In the genomic region with DNA sequence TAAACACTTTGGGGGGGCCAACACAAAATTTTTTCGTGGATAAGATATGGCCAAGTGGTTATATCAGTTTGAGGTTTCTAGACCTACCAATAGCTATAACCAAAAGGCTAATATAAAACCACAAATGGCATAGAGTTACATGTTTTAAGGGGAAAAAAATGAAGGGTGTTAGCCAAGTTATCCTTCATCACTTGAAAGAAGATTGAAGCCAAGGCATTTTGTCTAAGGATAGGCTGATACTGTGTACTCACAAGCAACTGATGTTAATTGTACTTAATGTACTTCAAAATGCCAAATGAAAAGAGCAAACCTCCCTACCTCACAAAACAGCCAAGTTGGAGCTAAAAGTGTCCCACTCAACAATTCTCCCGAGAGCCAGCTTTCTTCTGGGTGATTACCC, we compare ENCODE assay signal across 1 cellular context.
TF ChIP-seq lines count a peak whose summit lies in the region.

No MANE protein-coding gene starts in this region.

TF ChIP-seq in GM23338, 12 proteins besides CTCF, POLR2A, EP300 and RAD21:
- TF ChIP-seq, protein P1, sequence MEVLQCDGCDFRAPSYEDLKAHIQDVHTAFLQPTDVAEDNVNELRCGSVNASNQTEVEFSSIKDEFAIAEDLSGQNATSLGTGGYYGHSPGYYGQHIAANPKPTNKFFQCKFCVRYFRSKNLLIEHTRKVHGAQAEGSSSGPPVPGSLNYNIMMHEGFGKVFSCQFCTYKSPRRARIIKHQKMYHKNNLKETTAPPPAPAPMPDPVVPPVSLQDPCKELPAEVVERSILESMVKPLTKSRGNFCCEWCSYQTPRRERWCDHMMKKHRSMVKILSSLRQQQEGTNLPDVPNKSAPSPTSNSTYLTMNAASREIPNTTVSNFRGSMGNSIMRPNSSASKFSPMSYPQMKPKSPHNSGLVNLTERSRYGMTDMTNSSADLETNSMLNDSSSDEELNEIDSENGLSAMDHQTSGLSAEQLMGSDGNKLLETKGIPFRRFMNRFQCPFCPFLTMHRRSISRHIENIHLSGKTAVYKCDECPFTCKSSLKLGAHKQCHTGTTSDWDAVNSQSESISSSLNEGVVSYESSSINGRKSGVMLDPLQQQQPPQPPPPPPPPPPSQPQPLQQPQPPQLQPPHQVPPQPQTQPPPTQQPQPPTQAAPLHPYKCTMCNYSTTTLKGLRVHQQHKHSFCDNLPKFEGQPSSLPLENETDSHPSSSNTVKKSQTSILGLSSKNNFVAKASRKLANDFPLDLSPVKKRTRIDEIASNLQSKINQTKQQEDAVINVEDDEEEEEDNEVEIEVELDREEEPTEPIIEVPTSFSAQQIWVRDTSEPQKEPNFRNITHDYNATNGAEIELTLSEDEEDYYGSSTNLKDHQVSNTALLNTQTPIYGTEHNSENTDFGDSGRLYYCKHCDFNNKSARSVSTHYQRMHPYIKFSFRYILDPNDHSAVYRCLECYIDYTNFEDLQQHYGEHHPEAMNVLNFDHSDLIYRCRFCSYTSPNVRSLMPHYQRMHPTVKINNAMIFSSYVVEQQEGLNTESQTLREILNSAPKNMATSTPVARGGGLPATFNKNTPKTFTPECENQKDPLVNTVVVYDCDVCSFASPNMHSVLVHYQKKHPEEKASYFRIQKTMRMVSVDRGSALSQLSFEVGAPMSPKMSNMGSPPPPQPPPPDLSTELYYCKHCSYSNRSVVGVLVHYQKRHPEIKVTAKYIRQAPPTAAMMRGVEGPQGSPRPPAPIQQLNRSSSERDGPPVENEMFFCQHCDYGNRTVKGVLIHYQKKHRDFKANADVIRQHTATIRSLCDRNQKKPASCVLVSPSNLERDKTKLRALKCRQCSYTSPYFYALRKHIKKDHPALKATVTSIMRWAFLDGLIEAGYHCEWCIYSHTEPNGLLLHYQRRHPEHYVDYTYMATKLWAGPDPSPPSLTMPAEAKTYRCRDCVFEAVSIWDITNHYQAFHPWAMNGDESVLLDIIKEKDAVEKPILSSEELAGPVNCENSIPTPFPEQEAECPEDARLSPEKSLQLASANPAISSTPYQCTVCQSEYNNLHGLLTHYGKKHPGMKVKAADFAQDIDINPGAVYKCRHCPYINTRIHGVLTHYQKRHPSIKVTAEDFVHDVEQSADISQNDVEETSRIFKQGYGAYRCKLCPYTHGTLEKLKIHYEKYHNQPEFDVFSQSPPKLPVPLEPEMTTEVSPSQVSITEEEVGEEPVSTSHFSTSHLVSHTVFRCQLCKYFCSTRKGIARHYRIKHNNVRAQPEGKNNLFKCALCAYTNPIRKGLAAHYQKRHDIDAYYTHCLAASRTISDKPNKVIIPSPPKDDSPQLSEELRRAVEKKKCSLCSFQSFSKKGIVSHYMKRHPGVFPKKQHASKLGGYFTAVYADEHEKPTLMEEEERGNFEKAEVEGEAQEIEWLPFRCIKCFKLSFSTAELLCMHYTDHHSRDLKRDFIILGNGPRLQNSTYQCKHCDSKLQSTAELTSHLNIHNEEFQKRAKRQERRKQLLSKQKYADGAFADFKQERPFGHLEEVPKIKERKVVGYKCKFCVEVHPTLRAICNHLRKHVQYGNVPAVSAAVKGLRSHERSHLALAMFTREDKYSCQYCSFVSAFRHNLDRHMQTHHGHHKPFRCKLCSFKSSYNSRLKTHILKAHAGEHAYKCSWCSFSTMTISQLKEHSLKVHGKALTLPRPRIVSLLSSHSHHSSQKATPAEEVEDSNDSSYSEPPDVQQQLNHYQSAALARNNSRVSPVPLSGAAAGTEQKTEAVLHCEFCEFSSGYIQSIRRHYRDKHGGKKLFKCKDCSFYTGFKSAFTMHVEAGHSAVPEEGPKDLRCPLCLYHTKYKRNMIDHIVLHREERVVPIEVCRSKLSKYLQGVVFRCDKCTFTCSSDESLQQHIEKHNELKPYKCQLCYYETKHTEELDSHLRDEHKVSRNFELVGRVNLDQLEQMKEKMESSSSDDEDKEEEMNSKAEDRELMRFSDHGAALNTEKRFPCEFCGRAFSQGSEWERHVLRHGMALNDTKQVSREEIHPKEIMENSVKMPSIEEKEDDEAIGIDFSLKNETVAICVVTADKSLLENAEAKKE (CRISPR knock-in tag; IDR thresholded peaks at IDR 0.05), result no peak
- no peak for TF ChIP-seq EZH2 (IDR thresholded peaks at IDR 0.05; ENCODE audit: low read depth, unreplicated experiment)
- TF ChIP-seq EZH2phosphoT487 (IDR thresholded peaks at IDR 0.05; ENCODE audit: unreplicated experiment), result no peak
- TF ChIP-seq CREB1 (CRISPR knock-in tag; IDR thresholded peaks at IDR 0.05; ENCODE audit: low read depth), result no peak
- TF ChIP-seq, protein P2, sequence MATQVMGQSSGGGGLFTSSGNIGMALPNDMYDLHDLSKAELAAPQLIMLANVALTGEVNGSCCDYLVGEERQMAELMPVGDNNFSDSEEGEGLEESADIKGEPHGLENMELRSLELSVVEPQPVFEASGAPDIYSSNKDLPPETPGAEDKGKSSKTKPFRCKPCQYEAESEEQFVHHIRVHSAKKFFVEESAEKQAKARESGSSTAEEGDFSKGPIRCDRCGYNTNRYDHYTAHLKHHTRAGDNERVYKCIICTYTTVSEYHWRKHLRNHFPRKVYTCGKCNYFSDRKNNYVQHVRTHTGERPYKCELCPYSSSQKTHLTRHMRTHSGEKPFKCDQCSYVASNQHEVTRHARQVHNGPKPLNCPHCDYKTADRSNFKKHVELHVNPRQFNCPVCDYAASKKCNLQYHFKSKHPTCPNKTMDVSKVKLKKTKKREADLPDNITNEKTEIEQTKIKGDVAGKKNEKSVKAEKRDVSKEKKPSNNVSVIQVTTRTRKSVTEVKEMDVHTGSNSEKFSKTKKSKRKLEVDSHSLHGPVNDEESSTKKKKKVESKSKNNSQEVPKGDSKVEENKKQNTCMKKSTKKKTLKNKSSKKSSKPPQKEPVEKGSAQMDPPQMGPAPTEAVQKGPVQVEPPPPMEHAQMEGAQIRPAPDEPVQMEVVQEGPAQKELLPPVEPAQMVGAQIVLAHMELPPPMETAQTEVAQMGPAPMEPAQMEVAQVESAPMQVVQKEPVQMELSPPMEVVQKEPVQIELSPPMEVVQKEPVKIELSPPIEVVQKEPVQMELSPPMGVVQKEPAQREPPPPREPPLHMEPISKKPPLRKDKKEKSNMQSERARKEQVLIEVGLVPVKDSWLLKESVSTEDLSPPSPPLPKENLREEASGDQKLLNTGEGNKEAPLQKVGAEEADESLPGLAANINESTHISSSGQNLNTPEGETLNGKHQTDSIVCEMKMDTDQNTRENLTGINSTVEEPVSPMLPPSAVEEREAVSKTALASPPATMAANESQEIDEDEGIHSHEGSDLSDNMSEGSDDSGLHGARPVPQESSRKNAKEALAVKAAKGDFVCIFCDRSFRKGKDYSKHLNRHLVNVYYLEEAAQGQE (IDR thresholded peaks at IDR 0.05; ENCODE audit: unreplicated experiment), result no peak
- no peak for TF ChIP-seq NANOG (IDR thresholded peaks at IDR 0.05; ENCODE audit: borderline replicate concordance)
- TF ChIP-seq JUNB (IDR thresholded peaks at IDR 0.05; ENCODE audit: unreplicated experiment), result no peak
- no peak for TF ChIP-seq POLR2AphosphoS5 (IDR thresholded peaks at IDR 0.05; ENCODE audit: low read depth)
- no peak for TF ChIP-seq ZNF114 (CRISPR knock-in tag; IDR thresholded peaks at IDR 0.05)
- TF ChIP-seq STAT1 (IDR thresholded peaks at IDR 0.05; ENCODE audit: unreplicated experiment), result no peak
- TF ChIP-seq, protein P3, sequence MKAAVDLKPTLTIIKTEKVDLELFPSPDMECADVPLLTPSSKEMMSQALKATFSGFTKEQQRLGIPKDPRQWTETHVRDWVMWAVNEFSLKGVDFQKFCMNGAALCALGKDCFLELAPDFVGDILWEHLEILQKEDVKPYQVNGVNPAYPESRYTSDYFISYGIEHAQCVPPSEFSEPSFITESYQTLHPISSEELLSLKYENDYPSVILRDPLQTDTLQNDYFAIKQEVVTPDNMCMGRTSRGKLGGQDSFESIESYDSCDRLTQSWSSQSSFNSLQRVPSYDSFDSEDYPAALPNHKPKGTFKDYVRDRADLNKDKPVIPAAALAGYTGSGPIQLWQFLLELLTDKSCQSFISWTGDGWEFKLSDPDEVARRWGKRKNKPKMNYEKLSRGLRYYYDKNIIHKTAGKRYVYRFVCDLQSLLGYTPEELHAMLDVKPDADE (IDR thresholded peaks at IDR 0.05), result no peak
- no peak for TF ChIP-seq ZNF331 (CRISPR knock-in tag; IDR thresholded peaks at IDR 0.05; ENCODE audit: low read depth)
